ENCODE assay signal across 23 cellular contexts in genomic region chr9:2676466-2676865, GRCh38. TPM values are rescaled to one million over a fixed set of nuclear protein-coding genes. Genes with fewer than 3 reads are reported as not detected.
DNase-seq lines count a peak whose midpoint lies in the region; ATAC-seq and TF ChIP-seq lines count a peak whose summit lies in the region.
"Had no signal": no experiment of that assay in that cellular context is flagged by ENCODE, and none has a peak within 500 bp of the region (broad histone marks: within the 10 kb centered on the region; RNA-seq: fewer than 3 reads in every experiment).

No MANE protein-coding gene starts in this region.

- no peak for TF ChIP-seq POLR2A in thyroid gland (IDR thresholded peaks at IDR 0.05)

- H3K4me3 Mint-ChIP-seq in MCF 10A (ENCODE audit: unreplicated experiment) (no peak overlapping the region), GM23338 (no peak overlapping the region)
- H3K4me3 Mint-ChIP-seq: activated naive CD8-positive, alpha-beta T cell treated with anti-CD3 and anti-CD28 coated beads for 36 hours; activated T-helper 1 cell treated with anti-CD3 and anti-CD28 coated beads, Interleukin-12 subunit alpha, Interleukin-12 subunit beta, Interleukin-2, Interleukin-4 antibody, amounts not matched to agents 30 ng/mL and 10 ng/mL and 1 ng/mL, durations not matched to agents 14 hours and 24 hours and 36 hours; CD4-positive, alpha-beta memory T cell; naive B cell; stimulated activated naive CD8-positive, alpha-beta T cell treated with anti-CD3 and anti-CD28 coated beads, Interleukin-15, amount 100 ng/mL, for 72 hours had no signal

- no peaks in the 10 kb centered on the region for H3K27me3 ChIP-seq in mammary epithelial cell (ENCODE audit: insufficient read depth, low read length)
- H3K27me3 ChIP-seq in SJCRH30, result no peaks in the 10 kb centered on the region
- H3K27me3 ChIP-seq in thyroid gland, result no peaks in the 10 kb centered on the region
- H3K27me3 ChIP-seq in GM23338 (ENCODE audit: insufficient read depth), result no peaks in the 10 kb centered on the region
- no peaks in the 10 kb centered on the region for H3K27me3 ChIP-seq in hepatocyte
- H3K27me3 ChIP-seq: esophagus squamous epithelium, upper lobe of left lung had no signal

- H3K27me3 Mint-ChIP-seq in MCF 10A (ENCODE audit: insufficient read depth, unreplicated experiment) (no peaks in the 10 kb centered on the region), GM23338 (ENCODE audit: insufficient read depth, low read depth, poor library complexity) (no peaks in the 10 kb centered on the region)
- H3K27me3 Mint-ChIP-seq: activated naive CD8-positive, alpha-beta T cell treated with anti-CD3 and anti-CD28 coated beads for 36 hours; naive B cell; stimulated activated naive CD8-positive, alpha-beta T cell treated with anti-CD3 and anti-CD28 coated beads, Interleukin-15, amount 100 ng/mL, for 72 hours had no signal

- peak; percentile 10 for DNase-seq in MCF 10A (ENCODE audit: unreplicated experiment)
- DNase-seq in mammary epithelial cell, result no peak
- peak; percentile 18 for DNase-seq in M059J (ENCODE audit: low read depth)
- peak; percentile 50 to 72 for DNase-seq in SJCRH30
- peak; percentile 18 to 25 for DNase-seq in thyroid gland
- no peak for DNase-seq in NK-92 (lab: John Stamatoyannopoulos, UW; ENCODE audit: unreplicated experiment)
- no peak for DNase-seq in GM23338 (ENCODE audit: low spot score)
- no peak for DNase-seq in hepatocyte (ENCODE audit: low spot score)
- DNase-seq: activated CD4-positive, alpha-beta T cell treated with anti-CD3 and anti-CD28 coated beads for 1 hour; activated naive CD8-positive, alpha-beta T cell treated with anti-CD3 and anti-CD28 coated beads for 36 hours; CD4-positive, alpha-beta memory T cell; effector memory CD4-positive, alpha-beta T cell; esophagus squamous epithelium; naive B cell; NCI-H2107; occipital lobe; stimulated activated CD4-positive, alpha-beta T cell treated with anti-CD3 and anti-CD28 coated beads, Interleukin-4, amount 100 ng/mL, for 4 hours; stimulated activated naive CD8-positive, alpha-beta T cell treated with anti-CD3 and anti-CD28 coated beads, Interleukin-15, amount 100 ng/mL, for 72 hours; upper lobe of left lung had no signal

- no peak for TF ChIP-seq CTCF in MCF 10A (IDR thresholded peaks at IDR 0.05; ENCODE audit: unreplicated experiment)
- TF ChIP-seq CTCF in mammary epithelial cell (conservative IDR thresholded peaks at IDR 0.05 in 1 of 2, IDR thresholded peaks at IDR 0.05 in 1 of 2; ENCODE audit: extremely low read depth in 1 of 2, insufficient read depth in 1 of 2, low read depth in 1 of 2, low read length in 2 of 2), result no peak
- TF ChIP-seq CTCF in thyroid gland (IDR thresholded peaks at IDR 0.05), result no peak
- TF ChIP-seq CTCF in GM23338 (conservative IDR thresholded peaks at IDR 0.05; ENCODE audit: low read depth in 2 of 2), result no peak
- no peak for TF ChIP-seq CTCF in hepatocyte (IDR thresholded peaks at IDR 0.05; ENCODE audit: poor library complexity)

- H3K9me3 ChIP-seq in mammary epithelial cell (replicated peaks; ENCODE audit: insufficient read depth, low read length), result no peaks in the 10 kb centered on the region
- H3K9me3 ChIP-seq in SJCRH30 (replicated peaks), result no peaks in the 10 kb centered on the region
- H3K9me3 ChIP-seq in thyroid gland, result no peaks in the 10 kb centered on the region
- H3K9me3 ChIP-seq in hepatocyte (ENCODE audit: low read depth), result no peaks in the 10 kb centered on the region
- H3K9me3 ChIP-seq: esophagus squamous epithelium, upper lobe of left lung had no signal

- H3K27ac Mint-ChIP-seq in MCF 10A (ENCODE audit: low read depth, unreplicated experiment), result no peak overlapping the region
- H3K27ac Mint-ChIP-seq in GM23338, result no peak overlapping the region
- H3K27ac Mint-ChIP-seq: activated naive CD8-positive, alpha-beta T cell treated with anti-CD3 and anti-CD28 coated beads for 36 hours; activated T-helper 1 cell treated with anti-CD3 and anti-CD28 coated beads, Interleukin-12 subunit alpha, Interleukin-12 subunit beta, Interleukin-2, Interleukin-4 antibody, amounts not matched to agents 30 ng/mL and 10 ng/mL and 1 ng/mL, durations not matched to agents 14 hours and 24 hours and 36 hours; CD4-positive, alpha-beta memory T cell; naive B cell; stimulated activated naive CD8-positive, alpha-beta T cell treated with anti-CD3 and anti-CD28 coated beads, Interleukin-15, amount 100 ng/mL, for 72 hours had no signal

- H3K4me1 Mint-ChIP-seq in MCF 10A (ENCODE audit: insufficient read depth, unreplicated experiment) (peaks cover 7% of the 10 kb centered on the region), GM23338 (peaks cover 16% of the 10 kb centered on the region)
- H3K4me1 Mint-ChIP-seq: activated naive CD8-positive, alpha-beta T cell treated with anti-CD3 and anti-CD28 coated beads for 36 hours; CD4-positive, alpha-beta memory T cell; naive B cell; stimulated activated naive CD8-positive, alpha-beta T cell treated with anti-CD3 and anti-CD28 coated beads, Interleukin-15, amount 100 ng/mL, for 72 hours had no signal

- H3K4me1 ChIP-seq in mammary epithelial cell (ENCODE audit: insufficient read depth, low read length), result no peaks in the 10 kb centered on the region
- peaks cover 11% of the 10 kb centered on the region for H3K4me1 ChIP-seq in SJCRH30
- peaks cover 0 to 3% of the 10 kb centered on the region in 2 donors for H3K4me1 ChIP-seq in thyroid gland
- peaks cover 21% of the 10 kb centered on the region for H3K4me1 ChIP-seq in GM23338 (ENCODE audit: insufficient read depth)
- no peaks in the 10 kb centered on the region for H3K4me1 ChIP-seq in hepatocyte (ENCODE audit: insufficient read depth)
- H3K4me1 ChIP-seq: upper lobe of left lung had no signal

- H3K4me3 ChIP-seq in mammary epithelial cell (replicated peaks in 1 of 3; ENCODE audit: insufficient read depth in 1 of 3, low read depth in 2 of 3, low read length in 3 of 3) (no peak overlapping the region), SJCRH30 (no peak overlapping the region), thyroid gland (replicated peaks in 1 of 3) (no peak overlapping the region), GM23338 (no peak overlapping the region), hepatocyte (no peak overlapping the region)
- H3K4me3 ChIP-seq: esophagus squamous epithelium, upper lobe of left lung had no signal

- CTCF ChIA-PET in MCF 10A (lab: Yijun Ruan, JAX) (no interaction called here), mammary epithelial cell (lab: Charles Lee; ENCODE audit: low non-redundant PET) (no interaction called here)

- H3K9me2 ChIP-seq in GM23338 (ENCODE audit: insufficient read depth), result peaks cover 3% of the 10 kb centered on the region; the same call in 1 of the 2 replicates
- H3K9me2 ChIP-seq in hepatocyte (replicated peaks; ENCODE audit: insufficient read depth), result no peaks in the 10 kb centered on the region

- H2AFZ ChIP-seq in mammary epithelial cell (ENCODE audit: low read depth, low read length) (no peak overlapping the region), GM23338 (no peak overlapping the region), hepatocyte (no peak overlapping the region)

- no peak overlapping the region for H3K27ac ChIP-seq in mammary epithelial cell (ENCODE audit: insufficient read depth, low read depth, low read length)
- no peak overlapping the region for H3K27ac ChIP-seq in SJCRH30
- H3K27ac ChIP-seq in thyroid gland, result no peak overlapping the region
- no peak overlapping the region for H3K27ac ChIP-seq in GM23338 (ENCODE audit: low read depth)
- H3K27ac ChIP-seq in hepatocyte, result no peak overlapping the region
- H3K27ac ChIP-seq: upper lobe of left lung had no signal

- dilution Hi-C loops in mammary epithelial cell (cut with HindIII; ENCODE audit: low sequenced_read_pairs), result no loop called here

- BruUV-seq in MCF 10A (replicated peaks; lab: Mats Ljungman, UMichigan) (no TSS peak), mammary epithelial cell (replicated peaks; lab: Mats Ljungman, UMichigan) (no TSS peak)

- WGBS in mammary epithelial cell (ENCODE audit: low coverage, missing lambda C conversion rate), result 47% methylated on average over 4 of the region's 4 CpGs
- WGBS in thyroid gland, 2 donors, result 57 to 60% methylated on average over 4 of the region's 4 CpGs
- WGBS in hepatocyte (ENCODE audit: low lambda C conversion rate, missing lambda C conversion rate), result 72% methylated on average over 4 of the region's 4 CpGs

- H3K79me2 ChIP-seq in mammary epithelial cell (ENCODE audit: insufficient read depth, low read length) (no peaks in the 10 kb centered on the region), GM23338 (replicated peaks; ENCODE audit: insufficient read depth) (no peaks in the 10 kb centered on the region), hepatocyte (no peaks in the 10 kb centered on the region)

- H3K36me3 Mint-ChIP-seq in MCF 10A (ENCODE audit: insufficient read depth, unreplicated experiment) (no peaks in the 10 kb centered on the region), GM23338 (ENCODE audit: low read depth) (no peaks in the 10 kb centered on the region)
- H3K36me3 Mint-ChIP-seq: activated naive CD8-positive, alpha-beta T cell treated with anti-CD3 and anti-CD28 coated beads for 36 hours; CD4-positive, alpha-beta memory T cell had no signal

- H3K4me2 ChIP-seq in mammary epithelial cell (ENCODE audit: insufficient read depth, low read depth, low read length) (no peak overlapping the region), GM23338 (no peak overlapping the region), hepatocyte (no peak overlapping the region)

- intact Hi-C loops in MCF 10A (cut with micrococcal nuclease) (no loop called here), mammary epithelial cell (cut with micrococcal nuclease) (no loop called here), thyroid gland (cut with DNase I) (no loop called here)

- POLR2A ChIA-PET in MCF 10A (lab: Yijun Ruan, JAX), result no interaction called here

- H3K36me3 ChIP-seq in mammary epithelial cell (ENCODE audit: insufficient read depth, low read length) (peaks cover 1% of the 10 kb centered on the region), SJCRH30 (no peaks in the 10 kb centered on the region), thyroid gland (no peaks in the 10 kb centered on the region), GM23338 (ENCODE audit: insufficient read depth) (no peaks in the 10 kb centered on the region), hepatocyte (replicated peaks; ENCODE audit: insufficient read depth, low read depth) (no peaks in the 10 kb centered on the region)
- H3K36me3 ChIP-seq: esophagus squamous epithelium, upper lobe of left lung had no signal

- no peaks in the 10 kb centered on the region for H3F3A ChIP-seq in GM23338 (replicated peaks; ENCODE audit: low read depth)

- H3K9me3 Mint-ChIP-seq in MCF 10A (ENCODE audit: unreplicated experiment) (no peaks in the 10 kb centered on the region), GM23338 (no peaks in the 10 kb centered on the region)
- H3K9me3 Mint-ChIP-seq: activated naive CD8-positive, alpha-beta T cell treated with anti-CD3 and anti-CD28 coated beads for 36 hours; activated T-helper 1 cell treated with anti-CD3 and anti-CD28 coated beads, Interleukin-12 subunit alpha, Interleukin-12 subunit beta, Interleukin-2, Interleukin-4 antibody, amounts not matched to agents 30 ng/mL and 10 ng/mL and 1 ng/mL, durations not matched to agents 14 hours and 24 hours and 36 hours; CD4-positive, alpha-beta memory T cell; naive B cell; stimulated activated naive CD8-positive, alpha-beta T cell treated with anti-CD3 and anti-CD28 coated beads, Interleukin-15, amount 100 ng/mL, for 72 hours had no signal

- no peak for ATAC-seq in GM23338
- ATAC-seq: stimulated activated naive CD8-positive, alpha-beta T cell treated with anti-CD3 and anti-CD28 coated beads, Interleukin-15, amount 100 ng/mL, for 72 hours had no signal

- no peak overlapping the region for H3K9ac ChIP-seq in mammary epithelial cell (ENCODE audit: insufficient read depth, low read length)

- in situ Hi-C loops in mammary epithelial cell (cut with MboI; ENCODE audit: low sequenced_read_pairs in 2 of 2), result no loop called here

- H4K20me1 ChIP-seq in mammary epithelial cell (ENCODE audit: insufficient read depth, low read length), result no peaks in the 10 kb centered on the region
- H4K20me1 ChIP-seq in GM23338 (replicated peaks; ENCODE audit: insufficient read depth), result no peaks in the 10 kb centered on the region
- H4K20me1 ChIP-seq in hepatocyte (ENCODE audit: insufficient read depth, poor library complexity, severe bottlenecking), result no peaks in the 10 kb centered on the region

RNA-seq across cellular contexts. Expression of gene KCNV2, which starts 40.8 kb away (rescaled TPM):
- total RNA-seq in MCF 10A (2022), result not detected in 2 replicates
- not detected for total RNA-seq in mammary epithelial cell
- not detected for polyA plus RNA-seq in mammary epithelial cell
- polyA minus RNA-seq in mammary epithelial cell, result not detected
- total RNA-seq in M059J (2014; rRNA removed; shearing (Covaris generic)), result not detected in 2 replicates
- total RNA-seq in SJCRH30 (2014; rRNA removed; shearing (Covaris generic)), result not detected in 2 replicates
- total RNA-seq in thyroid gland, result not detected
- total RNA-seq in GM23338 (2014; rRNA removed; shearing (Covaris generic)), result not detected in 2 replicates
- polyA plus RNA-seq in GM23338 (2016; fragmentation: Nextera tagmentation; extraction: Ambion mirVana), result 0.38 and 0.60 TPM in 2 replicates
- total RNA-seq in hepatocyte, result not detected in 2 replicates
- polyA plus RNA-seq in hepatocyte, result 0.13 TPM in 1 of 2 replicates, not detected in the other
- total RNA-seq: activated naive CD8-positive, alpha-beta T cell treated with anti-CD3 and anti-CD28 coated beads for 36 hours; activated T-helper 1 cell treated with anti-CD3 and anti-CD28 coated beads, Interleukin-12 subunit alpha, Interleukin-12 subunit beta, Interleukin-2, Interleukin-4 antibody, amounts not matched to agents 30 ng/mL and 10 ng/mL and 1 ng/mL, durations not matched to agents 14 hours and 24 hours and 36 hours; CD4-positive, alpha-beta memory T cell; chondrocyte; esophagus squamous epithelium; kidney epithelial cell; occipital lobe; renal cortical epithelial cell; upper lobe of left lung had no signal
- polyA plus RNA-seq: CD4-positive, alpha-beta memory T cell had no signal

RNA-seq across cellular contexts. Expression of gene VLDLR, which starts 54.9 kb away (rescaled TPM):
- total RNA-seq in MCF 10A (2022), result 5.0 and 7.2 TPM in 2 replicates
- 10 to 100 TPM; 28.1 to 40.8 TPM for total RNA-seq in mammary epithelial cell
- 14.5 TPM for polyA plus RNA-seq in mammary epithelial cell
- 31.1 TPM for polyA minus RNA-seq in mammary epithelial cell
- 9.2 and 16.1 TPM in 2 replicates for total RNA-seq in M059J (2014; rRNA removed; shearing (Covaris generic))
- 4.5 and 4.8 TPM in 2 replicates for total RNA-seq in SJCRH30 (2014; rRNA removed; shearing (Covaris generic))
- 10 to 100 TPM; 14.2 to 59.2 (median 46.0) TPM for total RNA-seq in thyroid gland
- 46.3 and 49.8 TPM in 2 replicates for total RNA-seq in GM23338 (2014; rRNA removed; shearing (Covaris generic))
- polyA plus RNA-seq in GM23338 (2016; fragmentation: Nextera tagmentation; extraction: Ambion mirVana), result 13.2 and 14.9 TPM in 2 replicates
- 20.4 and 22.5 TPM in 2 replicates for total RNA-seq in hepatocyte
- polyA plus RNA-seq in hepatocyte, result 12.2 and 15.8 TPM in 2 replicates

Comparison
In these comparisons a context has a peak if more than half of its experiments do, and no peak if none do; other contexts are left out.
1. DNase-seq: peak in MCF 10A (single experiment), M059J (single experiment), SJCRH30 (2 of 2) and thyroid gland (2 of 2); none in mammary epithelial cell (single experiment), NK-92 (single experiment), GM23338 (single experiment) and hepatocyte (single experiment).